In the genomic region with DNA sequence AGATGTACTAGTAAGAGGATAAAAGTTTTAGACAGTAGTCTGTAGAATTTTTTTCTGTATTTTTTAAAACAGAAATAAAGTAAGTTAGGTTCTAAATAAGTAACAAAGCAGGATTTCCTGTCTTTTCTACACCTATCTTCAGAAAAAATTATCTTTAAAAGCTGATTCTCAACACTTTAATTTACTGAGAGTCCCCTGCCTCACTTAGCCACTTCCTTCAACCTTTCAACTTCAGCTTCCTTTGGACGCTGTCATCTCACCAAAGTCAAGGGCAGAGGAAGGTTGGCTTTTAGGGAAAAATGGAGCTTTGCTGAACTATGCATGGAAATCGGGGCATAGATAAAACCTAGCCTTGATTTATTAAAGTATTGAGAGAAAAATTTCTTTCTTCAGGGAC, we compare ENCODE assay signal across 9 cellular contexts. TPM values are rescaled to one million over a fixed set of nuclear protein-coding genes. Genes with fewer than 3 reads are reported as not detected.
DNase-seq lines count a peak whose midpoint lies in the region; ATAC-seq and TF ChIP-seq lines count a peak whose summit lies in the region.
"Had no signal": no experiment of that assay in that cellular context is flagged by ENCODE, and none has a peak within 500 bp of the region (broad histone marks: within the 10 kb centered on the region; RNA-seq: fewer than 3 reads in every experiment).

No MANE protein-coding gene starts in this region.

- in situ Hi-C loops in ACHN (cut with HindIII; ENCODE audit: low pct_ligation_motif_present, low pct_unique_long_range_greater_than_20kb, low sequenced_read_pairs) = no loop called here

- no peaks in the 10 kb centered on the region for H3K27me3 Mint-ChIP-seq in activated T-cell treated with anti-CD3 and anti-CD28 coated beads, Interleukin-2, amount 50 U/mL, for 4 hours (ENCODE audit: low read depth)
- no peaks in the 10 kb centered on the region for H3K27me3 Mint-ChIP-seq in activated CD8-positive, alpha-beta T cell treated with anti-CD3 and anti-CD28 coated beads for 36 hours
- no peaks in the 10 kb centered on the region for H3K27me3 Mint-ChIP-seq in stimulated activated naive CD8-positive, alpha-beta T cell treated with anti-CD3 and anti-CD28 coated beads, Interleukin-15, amount 100 ng/mL, for 72 hours

- peak overlapping the region; percentile 63 for H3K27ac ChIP-seq in hepatocyte

- no peaks in the 10 kb centered on the region for H3K9me3 ChIP-seq in hepatocyte (ENCODE audit: low read depth)

- peaks cover 42% of the 10 kb centered on the region for H3K4me1 Mint-ChIP-seq in activated T-cell treated with anti-CD3 and anti-CD28 coated beads, Interleukin-2, amount 50 U/mL, for 4 hours (ENCODE audit: low read depth)
- H3K4me1 Mint-ChIP-seq in activated CD8-positive, alpha-beta T cell treated with anti-CD3 and anti-CD28 coated beads for 36 hours (ENCODE audit: low read depth) = peaks cover 36% of the 10 kb centered on the region
- peaks cover 45% of the 10 kb centered on the region for H3K4me1 Mint-ChIP-seq in stimulated activated naive CD8-positive, alpha-beta T cell treated with anti-CD3 and anti-CD28 coated beads, Interleukin-15, amount 100 ng/mL, for 72 hours

- ATAC-seq in activated T-cell treated with anti-CD3 and anti-CD28 coated beads, Interleukin-2, amount 50 U/mL, for 4 hours = no peak
- peak; percentile 35 for ATAC-seq in activated CD8-positive, alpha-beta T cell treated with anti-CD3 and anti-CD28 coated beads for 36 hours
- ATAC-seq in stimulated activated naive CD8-positive, alpha-beta T cell treated with anti-CD3 and anti-CD28 coated beads, Interleukin-15, amount 100 ng/mL, for 72 hours = no peak
- ATAC-seq in GM21529 (IDR thresholded peaks at IDR 0.05; ENCODE audit: unreplicated experiment) = no peak

- POLR2A ChIA-PET in activated CD8-positive, alpha-beta T cell treated with anti-CD3 and anti-CD28 coated beads for 36 hours (lab: Charles Lee) = interaction anchor here (0.9 kb wide), 1 partner anchor 63 kb away, joined by 3 read pairs; no protein-coding TSS in a partner anchor

- H4K20me1 ChIP-seq in hepatocyte (ENCODE audit: insufficient read depth, poor library complexity, severe bottlenecking) = no peaks in the 10 kb centered on the region

- 78% methylated on average over 2 of the region's 2 CpGs for WGBS in hepatocyte (ENCODE audit: low lambda C conversion rate, missing lambda C conversion rate)

- no peak overlapping the region for H3K4me3 ChIP-seq in hepatocyte

- CTCF ChIA-PET in activated CD8-positive, alpha-beta T cell treated with anti-CD3 and anti-CD28 coated beads for 36 hours (lab: Charles Lee) = interaction anchor here (0.9 to 3.1 kb wide), 8 partner anchors 9 to 157 kb away, joined by 3 to 15 read pairs (median 4); a partner anchor contains a TSS

- no peak for DNase-seq in activated T-cell treated with anti-CD3 and anti-CD28 coated beads, Interleukin-2, amount 50 U/mL, for 4 hours
- no peak for DNase-seq in activated T-cell treated with anti-CD3 and anti-CD28 coated beads for 4 hours
- DNase-seq in activated CD8-positive, alpha-beta T cell treated with anti-CD3 and anti-CD28 coated beads for 36 hours = no peak
- DNase-seq in hepatocyte (ENCODE audit: low spot score) = no peak
- no peak for DNase-seq in stimulated activated naive CD8-positive, alpha-beta T cell treated with anti-CD3 and anti-CD28 coated beads, Interleukin-15, amount 100 ng/mL, for 72 hours
- DNase-seq in SIG-M5 (lab: John Stamatoyannopoulos, UW) = no peak
- no peak for DNase-seq in ACHN
- DNase-seq: retina had no signal

- no peaks in the 10 kb centered on the region for H3K27me3 ChIP-seq in hepatocyte

- no peaks in the 10 kb centered on the region for H3K9me2 ChIP-seq in hepatocyte (replicated peaks; ENCODE audit: insufficient read depth)

- peaks cover 89% of the 10 kb centered on the region for H3K79me2 ChIP-seq in hepatocyte

- no peak overlapping the region for H3K4me2 ChIP-seq in hepatocyte

- H3K36me3 Mint-ChIP-seq in activated T-cell treated with anti-CD3 and anti-CD28 coated beads, Interleukin-2, amount 50 U/mL, for 4 hours (ENCODE audit: insufficient read depth) = peaks cover 3% of the 10 kb centered on the region
- H3K36me3 Mint-ChIP-seq in activated CD8-positive, alpha-beta T cell treated with anti-CD3 and anti-CD28 coated beads for 36 hours (ENCODE audit: low read depth) = peaks cover 12% of the 10 kb centered on the region

- H2AFZ ChIP-seq in hepatocyte = no peak overlapping the region

- H3K27ac Mint-ChIP-seq in activated CD8-positive, alpha-beta T cell treated with anti-CD3 and anti-CD28 coated beads for 36 hours = peak overlapping the region; percentile 90
- H3K27ac Mint-ChIP-seq in stimulated activated naive CD8-positive, alpha-beta T cell treated with anti-CD3 and anti-CD28 coated beads, Interleukin-15, amount 100 ng/mL, for 72 hours = peak overlapping the region; percentile 92 to 95

- no peaks in the 10 kb centered on the region for H3K36me3 ChIP-seq in hepatocyte (replicated peaks; ENCODE audit: insufficient read depth, low read depth)

- peaks cover 10% of the 10 kb centered on the region for H3K4me1 ChIP-seq in hepatocyte (ENCODE audit: insufficient read depth)

- intact Hi-C loops in activated CD8-positive, alpha-beta T cell treated with anti-CD3 and anti-CD28 coated beads for 36 hours (cut with micrococcal nuclease) = no loop called here

- no peak for TF ChIP-seq CTCF in activated CD8-positive, alpha-beta T cell treated with anti-CD3 and anti-CD28 coated beads for 36 hours (IDR thresholded peaks at IDR 0.05)
- no peak for TF ChIP-seq CTCF in hepatocyte (IDR thresholded peaks at IDR 0.05; ENCODE audit: poor library complexity)

- peak overlapping the region; percentile 11 for H3K4me3 Mint-ChIP-seq in activated T-cell treated with anti-CD3 and anti-CD28 coated beads, Interleukin-2, amount 50 U/mL, for 4 hours
- peak overlapping the region; percentile 34 for H3K4me3 Mint-ChIP-seq in activated CD8-positive, alpha-beta T cell treated with anti-CD3 and anti-CD28 coated beads for 36 hours
- peak overlapping the region; percentile 61 to 69 for H3K4me3 Mint-ChIP-seq in stimulated activated naive CD8-positive, alpha-beta T cell treated with anti-CD3 and anti-CD28 coated beads, Interleukin-15, amount 100 ng/mL, for 72 hours

- H3K9me3 Mint-ChIP-seq in activated T-cell treated with anti-CD3 and anti-CD28 coated beads, Interleukin-2, amount 50 U/mL, for 4 hours = no peaks in the 10 kb centered on the region
- no peaks in the 10 kb centered on the region for H3K9me3 Mint-ChIP-seq in activated CD8-positive, alpha-beta T cell treated with anti-CD3 and anti-CD28 coated beads for 36 hours
- H3K9me3 Mint-ChIP-seq in stimulated activated naive CD8-positive, alpha-beta T cell treated with anti-CD3 and anti-CD28 coated beads, Interleukin-15, amount 100 ng/mL, for 72 hours = no peaks in the 10 kb centered on the region

RNA-seq across cellular contexts. Expression of a gene that starts 44.9 kb away (rescaled TPM):
- total RNA-seq in activated T-cell treated with anti-CD3 and anti-CD28 coated beads, Interleukin-2, amount 50 U/mL, for 4 hours = 10 to 100 TPM; 39.0 to 48.0 (median 39.0) TPM
- total RNA-seq in activated CD8-positive, alpha-beta T cell treated with anti-CD3 and anti-CD28 coated beads for 36 hours = 10 to 100 TPM; 33.9 to 39.5 TPM
- total RNA-seq in hepatocyte = 38.8 and 43.3 TPM in 2 replicates
- 53.3 and 69.0 TPM in 2 replicates for polyA plus RNA-seq in hepatocyte

Comparison
In these comparisons a context has a peak if more than half of its experiments do, and no peak if none do; other contexts are left out.
1. H3K4me3 Mint-ChIP-seq: peak in every context shown above with its lines; median percentile 65 in stimulated activated naive CD8-positive, alpha-beta T cell treated with anti-CD3 and anti-CD28 coated beads, Interleukin-15, amount 100 ng/mL, for 72 hours; 34 in activated CD8-positive, alpha-beta T cell treated with anti-CD3 and anti-CD28 coated beads for 36 hours; 11 in activated T-cell treated with anti-CD3 and anti-CD28 coated beads, Interleukin-2, amount 50 U/mL, for 4 hours.